Comparison of ENCODE assay signal across 9 cellular contexts in the genomic region with DNA sequence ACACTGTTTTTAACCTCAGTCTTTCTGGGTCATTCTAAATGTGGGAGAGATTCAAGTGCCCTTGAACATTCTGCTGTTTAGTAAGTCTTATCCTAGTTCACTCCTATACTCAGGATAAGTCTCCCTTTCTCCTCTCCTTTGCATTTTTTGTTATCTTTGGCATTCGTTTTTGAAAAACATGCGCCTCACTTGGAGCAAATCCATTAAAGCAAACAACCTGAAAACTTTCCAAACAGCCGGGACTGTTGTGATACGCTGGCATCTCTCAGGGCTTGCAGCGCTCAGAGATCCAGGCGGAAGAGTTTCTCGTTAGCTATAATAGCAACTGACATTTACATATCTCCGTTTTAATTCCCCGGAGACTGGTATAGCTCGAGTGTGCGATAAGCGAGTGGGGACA.
DNase-seq lines count a peak whose midpoint lies in the region; ATAC-seq and TF ChIP-seq lines count a peak whose summit lies in the region.
"Had no signal": no experiment of that assay in that cellular context is flagged by ENCODE, and none has a peak within 500 bp of the region (broad histone marks: within the 10 kb centered on the region; RNA-seq: fewer than 3 reads in every experiment).

No MANE protein-coding gene starts in this region.

- H3K4me3 ChIP-seq in adrenal gland = peak overlapping the region in 1 of 4 donors; percentile 41
- H3K4me3 ChIP-seq in tibial nerve = peak overlapping the region in 1 of 4 donors; percentile 9

- H3K36me3 ChIP-seq in adrenal gland (replicated peaks in 1 of 2) = no peaks in the 10 kb centered on the region
- H3K36me3 ChIP-seq in tibial nerve = no peaks in the 10 kb centered on the region

- in situ Hi-C loops in G401 (cut with HindIII; ENCODE audit: low sequenced_read_pairs) = no loop called here

- TF ChIP-seq CTCF in adrenal gland (IDR thresholded peaks at IDR 0.05) = no peak
- no peak for TF ChIP-seq CTCF in tibial nerve (IDR thresholded peaks at IDR 0.05)

- H3K4me1 ChIP-seq in adrenal gland (replicated peaks in 1 of 2) (peaks cover 7% of the 10 kb centered on the region in 2 donors), tibial nerve (peaks cover 0 to 11% (median 0%) of the 10 kb centered on the region in 4 donors)

- H3K27me3 ChIP-seq in adrenal gland (no peaks in the 10 kb centered on the region), tibial nerve (no peaks in the 10 kb centered on the region)

- TF ChIP-seq POLR2A in adrenal gland (IDR thresholded peaks at IDR 0.05) (no peak), tibial nerve (IDR thresholded peaks at IDR 0.05) (no peak)

- no peaks in the 10 kb centered on the region for H3K9me3 ChIP-seq in adrenal gland (replicated peaks in 1 of 3)
- H3K9me3 ChIP-seq in tibial nerve = no peaks in the 10 kb centered on the region

- H3K27ac ChIP-seq in adrenal gland (no peak overlapping the region), tibial nerve (no peak overlapping the region)

- WGBS in adrenal gland, 4 donors = 24 to 39% (median 31%) methylated on average over 12 of the region's 12 CpGs
- 45 to 56% methylated on average over 12 of the region's 12 CpGs for WGBS in tibial nerve, 2 donors

- peak; percentile 43 for DNase-seq in G401 (ENCODE audit: low spot score)
- peak; percentile 16 to 52 (median 32) for DNase-seq in adrenal gland
- peak; percentile 28 for DNase-seq in left cardiac atrium
- DNase-seq in sciatic nerve (ENCODE audit: low spot score) = no peak
- no peak for DNase-seq in tibial nerve (ENCODE audit: low spot score in 2 of 2)
- DNase-seq in NK-92 treated with Interleukin-12 subunit alpha and Interleukin-12 subunit beta, amount 100 ng/mL, for 24 hours (lab: John Stamatoyannopoulos, UW) = no peak
- DNase-seq in activated naive CD4-positive, alpha-beta T cell treated with anti-CD3 and anti-CD28 coated beads, Interleukin-2, amount 50 U/mL, for 16 hours = no peak
- DNase-seq: T-cell had no signal

- no peak for TF ChIP-seq EP300 in tibial nerve (IDR thresholded peaks at IDR 0.05)

- ATAC-seq in left cardiac atrium (peak; percentile 83 to 87), sciatic nerve (peak; percentile 65), HG03521 (IDR thresholded peaks at IDR 0.05; ENCODE audit: unreplicated experiment) (no peak)
- ATAC-seq: T-cell had no signal

- intact Hi-C loops in adrenal gland (cut with DNase I) (no loop called here), left cardiac atrium (cut with DNase I) (no loop called here), sciatic nerve (cut with DNase I) (no loop called here)

Comparison
In these comparisons a context has a peak if more than half of its experiments do, and no peak if none do; other contexts are left out.
1. DNase-seq: peak in G401 (single experiment), adrenal gland (7 of 7) and left cardiac atrium (single experiment); none in sciatic nerve (single experiment), tibial nerve (0 of 2), NK-92 treated with Interleukin-12 subunit alpha and Interleukin-12 subunit beta, amount 100 ng/mL, for 24 hours (single experiment) and activated naive CD4-positive, alpha-beta T cell treated with anti-CD3 and anti-CD28 coated beads, Interleukin-2, amount 50 U/mL, for 16 hours (single experiment).